ENCODE assay signal across 1 cellular context in genomic region chr11:64924910-64925284, GRCh38.
TF ChIP-seq lines count a peak whose summit lies in the region.

No MANE protein-coding gene starts in this region.

TF ChIP-seq in K562, 482 proteins besides CTCF, POLR2A, EP300 and RAD21:
- TF ChIP-seq NRF1 (conservative IDR thresholded peaks at IDR 0.05 in 1 of 2, IDR thresholded peaks at IDR 0.05 in 1 of 2): peak in 1 of 2 experiments; percentile 19; a peak in 2 of 4 replicates
- TF ChIP-seq, protein P1, sequence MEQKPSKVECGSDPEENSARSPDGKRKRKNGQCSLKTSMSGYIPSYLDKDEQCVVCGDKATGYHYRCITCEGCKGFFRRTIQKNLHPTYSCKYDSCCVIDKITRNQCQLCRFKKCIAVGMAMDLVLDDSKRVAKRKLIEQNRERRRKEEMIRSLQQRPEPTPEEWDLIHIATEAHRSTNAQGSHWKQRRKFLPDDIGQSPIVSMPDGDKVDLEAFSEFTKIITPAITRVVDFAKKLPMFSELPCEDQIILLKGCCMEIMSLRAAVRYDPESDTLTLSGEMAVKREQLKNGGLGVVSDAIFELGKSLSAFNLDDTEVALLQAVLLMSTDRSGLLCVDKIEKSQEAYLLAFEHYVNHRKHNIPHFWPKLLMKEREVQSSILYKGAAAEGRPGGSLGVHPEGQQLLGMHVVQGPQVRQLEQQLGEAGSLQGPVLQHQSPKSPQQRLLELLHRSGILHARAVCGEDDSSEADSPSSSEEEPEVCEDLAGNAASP (IDR thresholded peaks at IDR 0.05): no peak
- TF ChIP-seq ZNF76 (CRISPR knock-in tag; IDR thresholded peaks at IDR 0.05; ENCODE audit: borderline replicate concordance): no peak
- no peak for TF ChIP-seq DDX20 (tag; IDR thresholded peaks at IDR 0.05; ENCODE audit: low read depth)
- TF ChIP-seq HNRNPLL (IDR thresholded peaks at IDR 0.05; ENCODE audit: low read depth, low read length, poor library complexity, severe bottlenecking): no peak
- TF ChIP-seq ZNF449 (CRISPR knock-in tag; IDR thresholded peaks at IDR 0.05): no peak
- TF ChIP-seq POLR2G (IDR thresholded peaks at IDR 0.05; ENCODE audit: low read depth, low read length): peak; percentile 9; the same call in 1 of the 2 replicates
- no peak for TF ChIP-seq PHF20 (IDR thresholded peaks at IDR 0.05; ENCODE audit: partially characterized antibody)
- no peak for TF ChIP-seq ZKSCAN3 (CRISPR knock-in tag; IDR thresholded peaks at IDR 0.05)
- TF ChIP-seq HDAC1 (IDR thresholded peaks at IDR 0.05): no peak
- TF ChIP-seq USF1 (CRISPR knock-in tag; IDR thresholded peaks at IDR 0.05): no peak
- 0 out of 2 replicates have a peak, but pooled peaks have one; percentile 2 for TF ChIP-seq KDM2B (CRISPR knock-in tag; IDR thresholded peaks at IDR 0.05)
- TF ChIP-seq ZNF592 (IDR thresholded peaks at IDR 0.05): no peak
- no peak for TF ChIP-seq ZNF717 (CRISPR knock-in tag; IDR thresholded peaks at IDR 0.05)
- TF ChIP-seq ZZZ3 (IDR thresholded peaks at IDR 0.05): no peak
- no peak for TF ChIP-seq CEBPG (CRISPR knock-in tag; IDR thresholded peaks at IDR 0.05)
- no peak for TF ChIP-seq CEBPG (tag; conservative IDR thresholded peaks at IDR 0.05 in 1 of 2, IDR thresholded peaks at IDR 0.05 in 1 of 2)
- TF ChIP-seq SAP30 (IDR thresholded peaks at IDR 0.05; ENCODE audit: borderline replicate concordance, insufficient read depth, low read depth, low read length, poor library complexity, severe bottlenecking): peak; percentile 11
- TF ChIP-seq, protein P2, sequence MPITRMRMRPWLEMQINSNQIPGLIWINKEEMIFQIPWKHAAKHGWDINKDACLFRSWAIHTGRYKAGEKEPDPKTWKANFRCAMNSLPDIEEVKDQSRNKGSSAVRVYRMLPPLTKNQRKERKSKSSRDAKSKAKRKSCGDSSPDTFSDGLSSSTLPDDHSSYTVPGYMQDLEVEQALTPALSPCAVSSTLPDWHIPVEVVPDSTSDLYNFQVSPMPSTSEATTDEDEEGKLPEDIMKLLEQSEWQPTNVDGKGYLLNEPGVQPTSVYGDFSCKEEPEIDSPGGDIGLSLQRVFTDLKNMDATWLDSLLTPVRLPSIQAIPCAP (CRISPR knock-in tag; IDR thresholded peaks at IDR 0.05; ENCODE audit: borderline replicate concordance): no peak
- TF ChIP-seq, protein P3, sequence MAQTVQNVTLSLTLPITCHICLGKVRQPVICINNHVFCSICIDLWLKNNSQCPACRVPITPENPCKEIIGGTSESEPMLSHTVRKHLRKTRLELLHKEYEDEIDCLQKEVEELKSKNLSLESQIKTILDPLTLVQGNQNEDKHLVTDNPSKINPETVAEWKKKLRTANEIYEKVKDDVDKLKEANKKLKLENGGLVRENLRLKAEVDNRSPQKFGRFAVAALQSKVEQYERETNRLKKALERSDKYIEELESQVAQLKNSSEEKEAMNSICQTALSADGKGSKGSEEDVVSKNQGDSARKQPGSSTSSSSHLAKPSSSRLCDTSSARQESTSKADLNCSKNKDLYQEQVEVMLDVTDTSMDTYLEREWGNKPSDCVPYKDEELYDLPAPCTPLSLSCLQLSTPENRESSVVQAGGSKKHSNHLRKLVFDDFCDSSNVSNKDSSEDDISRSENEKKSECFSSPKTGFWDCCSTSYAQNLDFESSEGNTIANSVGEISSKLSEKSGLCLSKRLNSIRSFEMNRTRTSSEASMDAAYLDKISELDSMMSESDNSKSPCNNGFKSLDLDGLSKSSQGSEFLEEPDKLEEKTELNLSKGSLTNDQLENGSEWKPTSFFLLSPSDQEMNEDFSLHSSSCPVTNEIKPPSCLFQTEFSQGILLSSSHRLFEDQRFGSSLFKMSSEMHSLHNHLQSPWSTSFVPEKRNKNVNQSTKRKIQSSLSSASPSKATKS (CRISPR knock-in tag; IDR thresholded peaks at IDR 0.05): no peak
- no peak for TF ChIP-seq ZSCAN29 (IDR thresholded peaks at IDR 0.05)
